1 cellular context compared by ENCODE assay signal in genomic region chr6:42879372-42880239, GRCh38.
A peak's percentile ranks its signal among the peaks of the same experiment; 100 is the strongest.
TF ChIP-seq lines count a peak whose summit lies in the region.

Gene RPL7L1, plus strand, starts transcription at chr6:42879616. Its CDS starts 295 bp downstream, at chr6:42879911.

TF ChIP-seq in K562, 482 proteins besides CTCF, POLR2A, EP300 and RAD21 (continued from another document and continues in another):
- TF ChIP-seq ZNF436 (CRISPR knock-in tag; IDR thresholded peaks at IDR 0.05) = no peak; the same call in 1 of the 2 replicates
- peak; percentile 98 for TF ChIP-seq FOXJ2 (tag; IDR thresholded peaks at IDR 0.05)
- TF ChIP-seq RNF2 (IDR thresholded peaks at IDR 0.05) = peak; percentile 60
- peak; percentile 75; the same call in 1 of the 2 replicates for TF ChIP-seq RB1 (IDR thresholded peaks at IDR 0.05; ENCODE audit: low read depth)
- TF ChIP-seq SMAD1 (IDR thresholded peaks at IDR 0.05; ENCODE audit: low read depth, low read length, partially characterized antibody) = no peak
- no peak for TF ChIP-seq GTF2B (IDR thresholded peaks at IDR 0.05; ENCODE audit: extremely low read depth, insufficient read length)
- TF ChIP-seq PBX2 (CRISPR knock-in tag; IDR thresholded peaks at IDR 0.05; ENCODE audit: low read depth) = no peak
- TF ChIP-seq PBX2 (tag; conservative IDR thresholded peaks at IDR 0.05; ENCODE audit: low read depth) = 0 out of 2 replicates have a peak, but pooled peaks have one; percentile 6
- TF ChIP-seq FOXA1 (IDR thresholded peaks at IDR 0.05; ENCODE audit: borderline replicate concordance) = no peak
- peak; percentile 86 for TF ChIP-seq HCFC1 (IDR thresholded peaks at IDR 0.05; ENCODE audit: low read depth, low read length)
- TF ChIP-seq KLF1 (tag; IDR thresholded peaks at IDR 0.05) = peak; percentile 85; the same call in 1 of the 2 replicates
- TF ChIP-seq ZNF445 (CRISPR knock-in tag; IDR thresholded peaks at IDR 0.05; ENCODE audit: low read depth) = no peak
- peak; percentile 37 for TF ChIP-seq MXD1 (CRISPR knock-in tag; IDR thresholded peaks at IDR 0.05; ENCODE audit: borderline replicate concordance, poor library complexity, severe bottlenecking)
- TF ChIP-seq ZNF134 (CRISPR knock-in tag; conservative IDR thresholded peaks at IDR 0.05) = 0 out of 2 replicates have a peak, but pooled peaks have one; percentile 7
- TF ChIP-seq ZNF764 (CRISPR knock-in tag; IDR thresholded peaks at IDR 0.05; ENCODE audit: low read depth) = no peak
- peak; percentile 69; the same call in 1 of the 2 replicates for TF ChIP-seq CGGBP1 (CRISPR knock-in tag; IDR thresholded peaks at IDR 0.05)
- no peak for TF ChIP-seq ATF2 (CRISPR knock-in tag; IDR thresholded peaks at IDR 0.05)
- peak; percentile 23 to 77; a peak in 1 of 4 replicates for TF ChIP-seq SIN3A (IDR thresholded peaks at IDR 0.05; ENCODE audit: borderline replicate concordance in 2 of 2, control insufficient read depth in 1 of 2, low read depth in 2 of 2, low read length in 2 of 2)
- peak in 1 of 2 experiments; percentile 87; a peak in 1 of 4 replicates for TF ChIP-seq KDM4B (IDR thresholded peaks at IDR 0.05; ENCODE audit: borderline replicate concordance in 2 of 2, low read depth in 1 of 2)
- peak; percentile 87 for TF ChIP-seq SIN3B (IDR thresholded peaks at IDR 0.05; ENCODE audit: low read depth)
- peak; percentile 53; the same call in 1 of the 2 replicates for TF ChIP-seq USF2 (CRISPR knock-in tag; IDR thresholded peaks at IDR 0.05)
- no peak for TF ChIP-seq MED1 (CRISPR knock-in tag; IDR thresholded peaks at IDR 0.05; ENCODE audit: borderline replicate concordance)
- TF ChIP-seq SP2 (IDR thresholded peaks at IDR 0.05; ENCODE audit: extremely low read depth, low read depth, low read length, poor library complexity, severe bottlenecking) = peak; percentile 74
- TF ChIP-seq TRIM24 (IDR thresholded peaks at IDR 0.05) = peak; percentile 8 to 13; a peak in 1 of 4 replicates
- TF ChIP-seq TAF1 (IDR thresholded peaks at IDR 0.05; ENCODE audit: control insufficient read depth, extremely low read depth, insufficient read depth, low read length, severe bottlenecking) = peak; percentile 96
- TF ChIP-seq E2F3 (CRISPR knock-in tag; IDR thresholded peaks at IDR 0.05) = peak; percentile 32
- no peak for TF ChIP-seq XRCC3 (IDR thresholded peaks at IDR 0.05)
- no peak for TF ChIP-seq ZNF354B (CRISPR knock-in tag; IDR thresholded peaks at IDR 0.05)
- no peak for TF ChIP-seq PHTF2 (CRISPR knock-in tag; IDR thresholded peaks at IDR 0.05)
- TF ChIP-seq WHSC1 (IDR thresholded peaks at IDR 0.05; ENCODE audit: low read length) = no peak
- TF ChIP-seq DNMT1 (IDR thresholded peaks at IDR 0.05) = no peak
- TF ChIP-seq CREB3 (tag; conservative IDR thresholded peaks at IDR 0.05; ENCODE audit: low read depth) = peak; percentile 66
- TF ChIP-seq ZNF830 (CRISPR knock-in tag; IDR thresholded peaks at IDR 0.05) = peak; percentile 57; the same call in 1 of the 2 replicates
- TF ChIP-seq SRSF9 (IDR thresholded peaks at IDR 0.05; ENCODE audit: borderline replicate concordance, low read depth, low read length) = no peak
- TF ChIP-seq RBM39 (optimal IDR thresholded peaks at IDR 0.05; ENCODE audit: low read depth, low read length) = no peak
- TF ChIP-seq SMAD2 (IDR thresholded peaks at IDR 0.05; ENCODE audit: low read depth, low read length) = no peak
- no peak for TF ChIP-seq HNRNPH1 (optimal IDR thresholded peaks at IDR 0.05; ENCODE audit: low read depth, low read length)
- TF ChIP-seq HDAC2 (IDR thresholded peaks at IDR 0.05) = 0 out of 2 replicates have a peak, but pooled peaks have one; percentile 64
- TF ChIP-seq SREBF2 (CRISPR knock-in tag; IDR thresholded peaks at IDR 0.05) = no peak
- TF ChIP-seq GTF3C2 (IDR thresholded peaks at IDR 0.05; ENCODE audit: borderline replicate concordance, extremely low read depth, insufficient read length) = no peak
- no peak for TF ChIP-seq FOXO4 (CRISPR knock-in tag; IDR thresholded peaks at IDR 0.05)
- TF ChIP-seq ZNF586 (CRISPR knock-in tag; conservative IDR thresholded peaks at IDR 0.05) = no peak
- no peak for TF ChIP-seq RFX5 (IDR thresholded peaks at IDR 0.05; ENCODE audit: low read depth, low read length)
- TF ChIP-seq THAP12 (CRISPR knock-in tag; IDR thresholded peaks at IDR 0.05) = peak; percentile 81; the same call in 1 of the 2 replicates
- no peak for TF ChIP-seq ZFP30 (CRISPR knock-in tag; IDR thresholded peaks at IDR 0.05; ENCODE audit: borderline replicate concordance)
- no peak for TF ChIP-seq BRF1 (IDR thresholded peaks at IDR 0.05; ENCODE audit: borderline replicate concordance, extremely low read depth, insufficient read length)
- TF ChIP-seq ZBTB2 (IDR thresholded peaks at IDR 0.05) = peak; percentile 82
- peak; percentile 100 for TF ChIP-seq TAF9B (IDR thresholded peaks at IDR 0.05; ENCODE audit: partially characterized antibody)
- TF ChIP-seq JUND (IDR thresholded peaks at IDR 0.05; ENCODE audit: borderline replicate concordance, low read depth, low read length) = peak; percentile 52
- 0 out of 3 replicates have a peak, but pooled peaks have one; percentile 23 for TF ChIP-seq JUND (tag; IDR thresholded peaks at IDR 0.05; ENCODE audit: borderline replicate concordance, low read depth, low read length)
- peak; percentile 40 to 50; a peak in 3 of 4 replicates for TF ChIP-seq SIX5 (IDR thresholded peaks at IDR 0.05; ENCODE audit: borderline replicate concordance in 1 of 2, insufficient read depth in 1 of 2, low read depth in 1 of 2, low read length in 2 of 2)
